In the genomic region with DNA sequence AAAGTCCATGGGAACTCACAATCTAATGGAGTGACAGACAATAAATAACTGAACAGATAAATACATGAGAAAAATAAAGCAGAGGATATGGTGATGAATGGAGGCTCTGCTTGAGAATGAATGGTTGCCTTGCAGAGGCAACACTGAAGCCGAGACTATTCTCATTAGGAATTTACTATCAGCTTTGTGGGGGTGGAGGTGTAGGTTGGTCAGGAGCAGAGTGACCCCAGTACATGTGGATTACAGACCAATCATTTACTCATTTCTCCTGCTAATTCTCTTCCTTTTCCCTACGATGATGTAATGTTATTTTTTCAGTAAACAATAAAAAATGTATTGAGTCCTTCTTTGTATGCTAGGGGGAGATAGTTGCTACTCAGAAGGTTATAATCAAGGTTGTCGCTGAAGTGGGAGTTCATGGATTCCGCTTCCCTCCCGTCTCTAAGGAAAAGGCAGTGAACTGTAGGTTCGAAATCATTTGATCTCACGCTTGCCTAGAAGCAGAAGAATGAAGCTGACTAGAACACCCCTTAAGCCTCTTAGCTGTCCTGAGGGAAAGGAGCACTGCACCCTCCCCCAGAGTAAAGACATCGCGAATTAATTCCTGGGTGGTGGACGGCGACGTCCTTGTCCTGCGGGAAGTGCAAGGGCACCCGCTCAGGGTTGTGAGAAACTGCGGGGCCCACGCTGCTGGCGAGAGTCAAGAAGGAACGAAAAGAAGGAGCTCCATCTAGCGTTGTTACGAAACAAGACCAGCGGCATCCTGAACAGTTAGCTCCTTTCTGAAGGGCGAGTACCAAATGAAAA, we compare ENCODE assay signal across 8 cellular contexts.
DNase-seq lines count a peak whose midpoint lies in the region; ATAC-seq and TF ChIP-seq lines count a peak whose summit lies in the region.

No MANE protein-coding gene starts in this region.

- H3K27ac ChIP-seq in DND-41 (ENCODE audit: low read length), result no peak overlapping the region
- no peak overlapping the region for H3K27ac ChIP-seq in GM23338 (ENCODE audit: low read depth)
- H3K27ac ChIP-seq in RWPE1, result no peak overlapping the region
- H3K27ac ChIP-seq in osteoblast (ENCODE audit: low read depth, low read length), result peak overlapping the region; percentile 58
- no peak overlapping the region for H3K27ac ChIP-seq in upper lobe of right lung

- H3K9me2 ChIP-seq in GM23338 (ENCODE audit: insufficient read depth), result peaks cover 6% of the 10 kb centered on the region; the same call in 1 of the 2 replicates

- H3K4me3 Mint-ChIP-seq in GM23338, result no peak overlapping the region
- no peak overlapping the region for H3K4me3 Mint-ChIP-seq in activated naive CD8-positive, alpha-beta T cell treated with anti-CD3 and anti-CD28 coated beads, Interleukin-2, amount 10 ng/mL, durations not matched to agents 7 days and 5 days

- H3K4me1 Mint-ChIP-seq in GM23338, result no peaks in the 10 kb centered on the region; the same call in 2 of the 3 replicates
- no peaks in the 10 kb centered on the region for H3K4me1 Mint-ChIP-seq in activated naive CD8-positive, alpha-beta T cell treated with anti-CD3 and anti-CD28 coated beads, Interleukin-2, amount 10 ng/mL, durations not matched to agents 7 days and 5 days

- H3K36me3 ChIP-seq in DND-41 (ENCODE audit: insufficient read depth, low read length), result no peaks in the 10 kb centered on the region
- H3K36me3 ChIP-seq in GM23338 (ENCODE audit: insufficient read depth), result no peaks in the 10 kb centered on the region
- H3K36me3 ChIP-seq in osteoblast (ENCODE audit: insufficient read depth, low read length), result no peaks in the 10 kb centered on the region
- no peaks in the 10 kb centered on the region for H3K36me3 ChIP-seq in upper lobe of right lung

- H3K36me3 Mint-ChIP-seq in GM23338 (ENCODE audit: low read depth), result peaks cover 4% of the 10 kb centered on the region; the same call in 1 of the 3 replicates
- H3K36me3 Mint-ChIP-seq in activated naive CD8-positive, alpha-beta T cell treated with anti-CD3 and anti-CD28 coated beads, Interleukin-2, amount 10 ng/mL, durations not matched to agents 7 days and 5 days, result no peaks in the 10 kb centered on the region

- no peaks in the 10 kb centered on the region for H3F3A ChIP-seq in GM23338 (replicated peaks; ENCODE audit: low read depth)

- H3K9me3 Mint-ChIP-seq in GM23338, result peaks cover 4% of the 10 kb centered on the region; the same call in 2 of the 3 replicates
- no peaks in the 10 kb centered on the region for H3K9me3 Mint-ChIP-seq in activated naive CD8-positive, alpha-beta T cell treated with anti-CD3 and anti-CD28 coated beads, Interleukin-2, amount 10 ng/mL, durations not matched to agents 7 days and 5 days

- H3K9me3 ChIP-seq in DND-41 (ENCODE audit: insufficient read depth, low read length, severe bottlenecking), result no peaks in the 10 kb centered on the region
- H3K9me3 ChIP-seq in osteoblast (ENCODE audit: low read depth, low read length), result no peaks in the 10 kb centered on the region
- no peaks in the 10 kb centered on the region for H3K9me3 ChIP-seq in upper lobe of right lung

- intact Hi-C loops in Right ventricle myocardium superior (cut with DNase I), result loop anchor here (5.0 kb wide), 1 partner anchor 217 kb away; no protein-coding TSS in a partner anchor
- intact Hi-C loops in upper lobe of right lung (cut with DNase I), result loop anchor here (10.0 kb wide), 1 partner anchor 219 kb away; no protein-coding TSS in a partner anchor

- H3K4me3 ChIP-seq in DND-41 (ENCODE audit: low read depth in 1 of 2, low read length in 2 of 2) (no peak overlapping the region), GM23338 (peak overlapping the region; percentile 53), osteoblast (ENCODE audit: insufficient read depth, low read length) (peak overlapping the region; percentile 68), upper lobe of right lung (peak overlapping the region; percentile 43)

- DNase-seq in DND-41 (peak; percentile 23), GM23338 (ENCODE audit: low spot score) (peak; percentile 92), LoVo (ENCODE audit: low spot score) (peak; percentile 78), RWPE1 (ENCODE audit: low spot score) (peak; percentile 59), Right ventricle myocardium superior (peak; percentile 78), osteoblast (ENCODE audit: insufficient read length, low spot score, missing footprints) (peak; percentile 66), upper lobe of right lung (peak; percentile 72)
- peak; percentile 48 for DNase-seq in activated naive CD8-positive, alpha-beta T cell treated with anti-CD3 and anti-CD28 coated beads, Interleukin-2, amount 10 ng/mL, durations not matched to agents 7 days and 5 days

- H3K27me3 ChIP-seq in DND-41 (ENCODE audit: insufficient read depth, low read length, poor library complexity) (peaks cover 7% of the 10 kb centered on the region), GM23338 (ENCODE audit: insufficient read depth) (0 out of 2 replicates have a peak, but pooled peaks cover 4% of the 10 kb centered on the region), osteoblast (ENCODE audit: insufficient read depth, low read length) (no peaks in the 10 kb centered on the region), upper lobe of right lung (no peaks in the 10 kb centered on the region)

- H3K4me1 ChIP-seq in DND-41 (ENCODE audit: insufficient read depth, low read length) (no peaks in the 10 kb centered on the region), GM23338 (ENCODE audit: insufficient read depth) (peaks cover 10% of the 10 kb centered on the region), osteoblast (ENCODE audit: insufficient read depth, low read length) (peaks cover 20% of the 10 kb centered on the region), upper lobe of right lung (peaks cover 9% of the 10 kb centered on the region)

- no peak overlapping the region for H3K27ac Mint-ChIP-seq in GM23338
- H3K27ac Mint-ChIP-seq in activated naive CD8-positive, alpha-beta T cell treated with anti-CD3 and anti-CD28 coated beads, Interleukin-2, amount 10 ng/mL, durations not matched to agents 7 days and 5 days, result no peak overlapping the region

- CTCF ChIA-PET in RWPE1 (lab: Yijun Ruan, JAX), result interaction anchor here (0.5 to 1.2 kb wide), 13 partner anchors 13 to 312 kb away, joined by 3 to 21 read pairs (median 3); no protein-coding TSS in a partner anchor

- H3K27me3 Mint-ChIP-seq in GM23338 (ENCODE audit: insufficient read depth, low read depth, poor library complexity), result no peaks in the 10 kb centered on the region
- peaks cover 18% of the 10 kb centered on the region for H3K27me3 Mint-ChIP-seq in activated naive CD8-positive, alpha-beta T cell treated with anti-CD3 and anti-CD28 coated beads, Interleukin-2, amount 10 ng/mL, durations not matched to agents 7 days and 5 days

- TF ChIP-seq CTCF in DND-41 (IDR thresholded peaks at IDR 0.05; ENCODE audit: borderline replicate concordance, extremely low read depth, low read length, poor library complexity, severe bottlenecking), result peak; percentile 51
- peak; percentile 75 to 92 for TF ChIP-seq CTCF in GM23338 (conservative IDR thresholded peaks at IDR 0.05; ENCODE audit: low read depth in 2 of 2)
- TF ChIP-seq CTCF in RWPE1 (conservative IDR thresholded peaks at IDR 0.05; ENCODE audit: low read depth), result peak; percentile 77
- peak; percentile 84 for TF ChIP-seq CTCF in osteoblast (IDR thresholded peaks at IDR 0.05; ENCODE audit: extremely low read depth, low read depth, low read length)
- peak; percentile 66 for TF ChIP-seq CTCF in upper lobe of right lung (IDR thresholded peaks at IDR 0.05)

- H3K4me2 ChIP-seq in DND-41 (ENCODE audit: insufficient read depth, low read length) (no peak overlapping the region), GM23338 (peak overlapping the region; percentile 72), osteoblast (ENCODE audit: insufficient read depth, low read length) (peak overlapping the region; percentile 86)

- H3K9ac ChIP-seq in DND-41 (ENCODE audit: low read depth, low read length), result no peak overlapping the region

- POLR2A ChIA-PET in RWPE1 (lab: Yijun Ruan, JAX; ENCODE audit: low non-redundant PET), result interaction anchor here (0.5 to 0.6 kb wide), 2 partner anchors 20 to 214 kb away, joined by 3 to 4 read pairs; no protein-coding TSS in a partner anchor
- POLR2A ChIA-PET in activated naive CD8-positive, alpha-beta T cell treated with anti-CD3 and anti-CD28 coated beads, Interleukin-2, amount 10 ng/mL, durations not matched to agents 7 days and 5 days (lab: Charles Lee), result interaction anchor here (0.6 kb wide), 1 partner anchor 9 kb away, joined by 4 read pairs; no protein-coding TSS in a partner anchor

- ATAC-seq in DND-41 (ENCODE audit: insufficient read depth, low read depth) (peak; percentile 69), GM23338 (peak; percentile 99), Right ventricle myocardium superior (ENCODE audit: poor library complexity) (peak; percentile 97), upper lobe of right lung (peak; percentile 95)
- ATAC-seq in activated naive CD8-positive, alpha-beta T cell treated with anti-CD3 and anti-CD28 coated beads, Interleukin-2, amount 10 ng/mL, durations not matched to agents 7 days and 5 days (ENCODE audit: low read depth), result peak; percentile 95

- no peaks in the 10 kb centered on the region for H3K79me2 ChIP-seq in DND-41 (ENCODE audit: insufficient read depth, low read length)
- H3K79me2 ChIP-seq in GM23338 (replicated peaks; ENCODE audit: insufficient read depth), result no peaks in the 10 kb centered on the region
- H3K79me2 ChIP-seq in osteoblast (ENCODE audit: insufficient read depth, low read length), result no peaks in the 10 kb centered on the region

- H2AFZ ChIP-seq in DND-41 (ENCODE audit: low read depth, low read length) (no peak overlapping the region), GM23338 (peak overlapping the region; percentile 75), osteoblast (ENCODE audit: low read length) (peak overlapping the region; percentile 82)

- no peaks in the 10 kb centered on the region for H4K20me1 ChIP-seq in DND-41 (ENCODE audit: insufficient read depth, low read length)
- no peaks in the 10 kb centered on the region for H4K20me1 ChIP-seq in GM23338 (replicated peaks; ENCODE audit: insufficient read depth)
- H4K20me1 ChIP-seq in osteoblast (ENCODE audit: insufficient read depth, low read length), result no peaks in the 10 kb centered on the region

TF ChIP-seq in GM23338, 12 proteins besides CTCF, POLR2A, EP300 and RAD21 (continues in another document):
- TF ChIP-seq JUNB (IDR thresholded peaks at IDR 0.05; ENCODE audit: unreplicated experiment) (no peak), ZNF114 (CRISPR knock-in tag; IDR thresholded peaks at IDR 0.05) (no peak), ZNF331 (CRISPR knock-in tag; IDR thresholded peaks at IDR 0.05; ENCODE audit: low read depth) (no peak), STAT1 (IDR thresholded peaks at IDR 0.05; ENCODE audit: unreplicated experiment) (no peak), CREB1 (CRISPR knock-in tag; IDR thresholded peaks at IDR 0.05; ENCODE audit: low read depth) (no peak), POLR2AphosphoS5 (IDR thresholded peaks at IDR 0.05; ENCODE audit: low read depth) (no peak)

Comparison
In these comparisons a context has a peak if more than half of its experiments do, and no peak if none do; other contexts are left out.
1. DNase-seq: peak in every context shown above with its lines; median percentile 92 in GM23338; 78 in LoVo; 78 in Right ventricle myocardium superior; 72 in upper lobe of right lung; 66 in osteoblast; 59 in RWPE1; 48 in activated naive CD8-positive, alpha-beta T cell treated with anti-CD3 and anti-CD28 coated beads, Interleukin-2, amount 10 ng/mL, durations not matched to agents 7 days and 5 days; 23 in DND-41.
2. H3K4me3 ChIP-seq: peak in GM23338 (single experiment), osteoblast (single experiment) and upper lobe of right lung (single experiment); none in DND-41 (0 of 2).
3. Peak in every context shown above with its lines, with median percentiles within 50 percentile points of each other: ATAC-seq and CTCF ChIP-seq.